ENCODE assay signal across 1 cellular context in the genomic region with DNA sequence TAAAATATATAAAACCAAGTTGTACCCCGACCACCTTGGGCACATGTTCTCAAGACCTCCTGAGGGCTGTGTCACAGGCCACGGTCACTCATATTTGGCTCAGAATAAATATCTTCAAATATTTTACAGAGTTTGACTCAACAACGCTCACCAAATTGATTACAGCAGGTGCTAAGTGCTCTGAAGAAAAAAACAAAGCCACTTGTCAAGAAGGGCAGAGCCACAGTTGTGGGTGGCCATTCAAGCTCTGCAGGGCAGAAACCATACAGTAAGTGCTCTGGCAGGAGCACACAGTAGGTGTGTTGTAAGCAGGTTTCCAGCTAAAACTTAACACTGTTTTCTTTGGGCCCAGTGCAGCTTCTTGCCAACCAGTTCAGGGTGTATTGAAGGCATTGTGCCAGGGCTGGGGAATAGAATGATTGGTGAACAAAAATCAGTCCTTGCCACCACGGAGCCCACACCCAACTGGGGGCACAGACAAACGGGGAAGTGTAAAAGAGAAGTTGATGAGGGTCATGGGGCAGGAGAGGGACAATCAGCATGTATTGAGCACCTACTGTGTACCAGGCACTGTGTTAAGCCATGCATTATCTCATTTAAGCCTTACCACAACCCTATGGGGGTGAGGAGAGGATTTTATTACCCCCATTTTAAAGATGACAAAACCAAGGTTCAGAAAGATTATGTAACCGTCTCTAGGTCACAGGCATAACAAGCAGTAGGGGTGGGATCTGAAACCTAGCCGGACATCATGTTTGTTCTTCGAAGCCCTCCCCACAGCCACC.
TF ChIP-seq lines count a peak whose summit lies in the region.

No MANE protein-coding gene starts in this region.

TF ChIP-seq in HEK293T, 16 proteins besides CTCF, POLR2A, EP300 and RAD21:
- TF ChIP-seq BHLHE40 (IDR thresholded peaks at IDR 0.05; ENCODE audit: borderline replicate concordance) (no peak), CTBP1 (IDR thresholded peaks at IDR 0.05; ENCODE audit: borderline replicate concordance) (no peak), ELF4 (IDR thresholded peaks at IDR 0.05) (no peak), FOXK2 (IDR thresholded peaks at IDR 0.05) (no peak), ZNF384 (IDR thresholded peaks at IDR 0.05) (no peak), FOXM1 (IDR thresholded peaks at IDR 0.05; ENCODE audit: borderline replicate concordance) (no peak), FOXA1 (IDR thresholded peaks at IDR 0.05) (no peak), ARNT (IDR thresholded peaks at IDR 0.05) (no peak), NFRKB (IDR thresholded peaks at IDR 0.05) (no peak), PKNOX1 (IDR thresholded peaks at IDR 0.05) (no peak), TARDBP (IDR thresholded peaks at IDR 0.05) (no peak), L3MBTL2 (conservative IDR thresholded peaks at IDR 0.05) (no peak), HDGF (IDR thresholded peaks at IDR 0.05; ENCODE audit: borderline replicate concordance) (no peak)
